Comparison of ENCODE assay signal across 2 cellular contexts in genomic region chr10:75238182-75239180, GRCh38.
TF ChIP-seq lines count a peak whose summit lies in the region.

No MANE protein-coding gene starts in this region.

TF ChIP-seq in SK-N-SH, 30 proteins besides CTCF, POLR2A, EP300 and RAD21 (continued from another document):
- TF ChIP-seq, protein P1, sequence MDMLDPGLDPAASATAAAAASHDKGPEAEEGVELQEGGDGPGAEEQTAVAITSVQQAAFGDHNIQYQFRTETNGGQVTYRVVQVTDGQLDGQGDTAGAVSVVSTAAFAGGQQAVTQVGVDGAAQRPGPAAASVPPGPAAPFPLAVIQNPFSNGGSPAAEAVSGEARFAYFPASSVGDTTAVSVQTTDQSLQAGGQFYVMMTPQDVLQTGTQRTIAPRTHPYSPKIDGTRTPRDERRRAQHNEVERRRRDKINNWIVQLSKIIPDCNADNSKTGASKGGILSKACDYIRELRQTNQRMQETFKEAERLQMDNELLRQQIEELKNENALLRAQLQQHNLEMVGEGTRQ (IDR thresholded peaks at IDR 0.05; ENCODE audit: borderline replicate concordance, low read depth, low read length): no peak
- TF ChIP-seq, protein P2, sequence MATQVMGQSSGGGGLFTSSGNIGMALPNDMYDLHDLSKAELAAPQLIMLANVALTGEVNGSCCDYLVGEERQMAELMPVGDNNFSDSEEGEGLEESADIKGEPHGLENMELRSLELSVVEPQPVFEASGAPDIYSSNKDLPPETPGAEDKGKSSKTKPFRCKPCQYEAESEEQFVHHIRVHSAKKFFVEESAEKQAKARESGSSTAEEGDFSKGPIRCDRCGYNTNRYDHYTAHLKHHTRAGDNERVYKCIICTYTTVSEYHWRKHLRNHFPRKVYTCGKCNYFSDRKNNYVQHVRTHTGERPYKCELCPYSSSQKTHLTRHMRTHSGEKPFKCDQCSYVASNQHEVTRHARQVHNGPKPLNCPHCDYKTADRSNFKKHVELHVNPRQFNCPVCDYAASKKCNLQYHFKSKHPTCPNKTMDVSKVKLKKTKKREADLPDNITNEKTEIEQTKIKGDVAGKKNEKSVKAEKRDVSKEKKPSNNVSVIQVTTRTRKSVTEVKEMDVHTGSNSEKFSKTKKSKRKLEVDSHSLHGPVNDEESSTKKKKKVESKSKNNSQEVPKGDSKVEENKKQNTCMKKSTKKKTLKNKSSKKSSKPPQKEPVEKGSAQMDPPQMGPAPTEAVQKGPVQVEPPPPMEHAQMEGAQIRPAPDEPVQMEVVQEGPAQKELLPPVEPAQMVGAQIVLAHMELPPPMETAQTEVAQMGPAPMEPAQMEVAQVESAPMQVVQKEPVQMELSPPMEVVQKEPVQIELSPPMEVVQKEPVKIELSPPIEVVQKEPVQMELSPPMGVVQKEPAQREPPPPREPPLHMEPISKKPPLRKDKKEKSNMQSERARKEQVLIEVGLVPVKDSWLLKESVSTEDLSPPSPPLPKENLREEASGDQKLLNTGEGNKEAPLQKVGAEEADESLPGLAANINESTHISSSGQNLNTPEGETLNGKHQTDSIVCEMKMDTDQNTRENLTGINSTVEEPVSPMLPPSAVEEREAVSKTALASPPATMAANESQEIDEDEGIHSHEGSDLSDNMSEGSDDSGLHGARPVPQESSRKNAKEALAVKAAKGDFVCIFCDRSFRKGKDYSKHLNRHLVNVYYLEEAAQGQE (IDR thresholded peaks at IDR 0.05; ENCODE audit: low read depth, low read length): no peak
- TF ChIP-seq TEAD4 (IDR thresholded peaks at IDR 0.05; ENCODE audit: borderline replicate concordance, insufficient read depth): no peak
- TF ChIP-seq FOXM1 (IDR thresholded peaks at IDR 0.05; ENCODE audit: low read depth): no peak
- TF ChIP-seq JUND (IDR thresholded peaks at IDR 0.05): no peak
- TF ChIP-seq TAF1 (IDR thresholded peaks at IDR 0.05; ENCODE audit: borderline replicate concordance, low read depth, low read length): no peak
- TF ChIP-seq GABPA (IDR thresholded peaks at IDR 0.05; ENCODE audit: low read depth): no peak
- TF ChIP-seq, protein P3, sequence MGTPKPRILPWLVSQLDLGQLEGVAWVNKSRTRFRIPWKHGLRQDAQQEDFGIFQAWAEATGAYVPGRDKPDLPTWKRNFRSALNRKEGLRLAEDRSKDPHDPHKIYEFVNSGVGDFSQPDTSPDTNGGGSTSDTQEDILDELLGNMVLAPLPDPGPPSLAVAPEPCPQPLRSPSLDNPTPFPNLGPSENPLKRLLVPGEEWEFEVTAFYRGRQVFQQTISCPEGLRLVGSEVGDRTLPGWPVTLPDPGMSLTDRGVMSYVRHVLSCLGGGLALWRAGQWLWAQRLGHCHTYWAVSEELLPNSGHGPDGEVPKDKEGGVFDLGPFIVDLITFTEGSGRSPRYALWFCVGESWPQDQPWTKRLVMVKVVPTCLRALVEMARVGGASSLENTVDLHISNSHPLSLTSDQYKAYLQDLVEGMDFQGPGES (IDR thresholded peaks at IDR 0.05; ENCODE audit: low read depth, low read length): no peak
- no peak for TF ChIP-seq GATA2 (CRISPR knock-in tag; IDR thresholded peaks at IDR 0.05)
- no peak for TF ChIP-seq USF1 (IDR thresholded peaks at IDR 0.05; ENCODE audit: borderline replicate concordance, low read depth)

TF ChIP-seq in SK-N-SH treated with all-trans-retinoic acid at 6 μM for 48 hours, 23 proteins besides CTCF, POLR2A, EP300 and RAD21 (continued from another document):
- TF ChIP-seq TSHZ2 (CRISPR knock-in tag; IDR thresholded peaks at IDR 0.05) (no peak), TOX (CRISPR knock-in tag; IDR thresholded peaks at IDR 0.05; ENCODE audit: borderline replicate concordance) (no peak), ZNF565 (CRISPR knock-in tag; conservative IDR thresholded peaks at IDR 0.05; ENCODE audit: low read depth) (no peak), CREB5 (CRISPR knock-in tag; IDR thresholded peaks at IDR 0.05; ENCODE audit: low read depth) (no peak), ISL1 (CRISPR knock-in tag; IDR thresholded peaks at IDR 0.05) (no peak), BACH2 (CRISPR knock-in tag; IDR thresholded peaks at IDR 0.05; ENCODE audit: borderline replicate concordance) (no peak), ZC3H10 (CRISPR knock-in tag; IDR thresholded peaks at IDR 0.05) (no peak), PPARA (CRISPR knock-in tag; IDR thresholded peaks at IDR 0.05; ENCODE audit: borderline replicate concordance) (no peak), ZFP3 (CRISPR knock-in tag; IDR thresholded peaks at IDR 0.05) (no peak)
